Comparison of ENCODE assay signal across 20 cellular contexts in the genomic region with DNA sequence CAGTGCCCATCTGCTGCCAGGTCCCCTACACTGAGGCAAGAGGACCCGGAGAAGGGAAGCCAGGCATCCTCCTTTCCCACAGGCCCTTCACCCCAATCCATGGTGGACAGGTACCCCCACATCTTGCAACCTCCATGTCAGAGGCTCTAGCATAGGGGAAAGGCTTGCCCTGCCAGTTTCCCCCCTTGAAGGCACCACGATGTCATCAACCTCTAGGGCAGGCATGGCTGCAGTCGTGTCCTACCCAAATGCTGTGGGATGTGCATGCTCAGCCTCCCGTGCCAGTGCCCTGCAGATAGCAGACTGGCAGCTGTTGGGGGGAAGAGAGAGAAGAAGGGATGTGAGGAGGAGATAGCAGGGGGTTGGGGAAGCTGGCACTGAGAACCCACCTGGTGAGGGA.
A peak's percentile ranks its signal among the peaks of the same experiment; 100 is the strongest.
DNase-seq lines count a peak whose midpoint lies in the region; ATAC-seq and TF ChIP-seq lines count a peak whose summit lies in the region.
"Had no signal": no experiment of that assay in that cellular context is flagged by ENCODE, and none has a peak within 500 bp of the region (broad histone marks: within the 10 kb centered on the region; RNA-seq: fewer than 3 reads in every experiment).

No MANE protein-coding gene starts in this region.

- no peaks in the 10 kb centered on the region for H3K9me3 Mint-ChIP-seq in GM23338
- H3K9me3 Mint-ChIP-seq in progenitor cell of endocrine pancreas (ENCODE audit: low read depth) = no peaks in the 10 kb centered on the region
- no peaks in the 10 kb centered on the region for H3K9me3 Mint-ChIP-seq in Calu3 (ENCODE audit: low read depth, unreplicated experiment)

- ATAC-seq in GM23338 (no peak), mucosa of descending colon (no peak)
- ATAC-seq: Panc1 had no signal

- no peak overlapping the region for H3K27ac Mint-ChIP-seq in GM23338
- H3K27ac Mint-ChIP-seq in progenitor cell of endocrine pancreas = peak overlapping the region; percentile 96
- no peak overlapping the region for H3K27ac Mint-ChIP-seq in Calu3 (ENCODE audit: unreplicated experiment)
- H3K27ac Mint-ChIP-seq: IgD-negative memory B cell had no signal

- H3K4me3 ChIP-seq in GM23338 = no peak overlapping the region
- H3K4me3 ChIP-seq in mucosa of descending colon = no peak overlapping the region
- H3K4me3 ChIP-seq: SJSA1 had no signal

- H3K36me3 ChIP-seq in GM23338 (ENCODE audit: insufficient read depth) (no peaks in the 10 kb centered on the region), mucosa of descending colon (ENCODE audit: low read depth) (no peaks in the 10 kb centered on the region)
- H3K36me3 ChIP-seq: SJSA1 had no signal

- peaks cover 13% of the 10 kb centered on the region; the same call in 1 of the 2 replicates for H3K27me3 ChIP-seq in GM23338 (ENCODE audit: insufficient read depth)
- H3K27me3 ChIP-seq: SJSA1 had no signal

- intact Hi-C loops in Calu3 (cut with micrococcal nuclease; ENCODE audit: unreplicated experiment) (no loop called here), mucosa of descending colon (cut with DNase I, micrococcal nuclease) (no loop called here)

- H3K4me2 ChIP-seq in GM23338 = peak overlapping the region; percentile 75

- no peaks in the 10 kb centered on the region for H4K20me1 ChIP-seq in GM23338 (replicated peaks; ENCODE audit: insufficient read depth)

- no peak overlapping the region for H3K27ac ChIP-seq in GM23338 (ENCODE audit: low read depth)
- H3K27ac ChIP-seq: C4-2B, SJSA1 had no signal

- DNase-seq in GM23338 (ENCODE audit: low spot score) = no peak
- DNase-seq in HUDEP-2 (lab: John Stamatoyannopoulos, UW; ENCODE audit: unreplicated experiment in 76 of 76) = peak in 59 of 76 experiments; percentile 36 to 93 (median 85)
- peak; percentile 30 to 81 for DNase-seq in erythroblast (lab: John Stamatoyannopoulos, UW)
- no peak for DNase-seq in progenitor cell of endocrine pancreas (ENCODE audit: low spot score, unreplicated experiment)
- DNase-seq in Calu3 = no peak
- no peak for DNase-seq in mucosa of descending colon
- DNase-seq in NCI-H774 (lab: John Stamatoyannopoulos, UW) = no peak
- DNase-seq: ACHN, DMS 273 treated with DMSO at 0.1 percent for 48 hours, GDM1, Karpas-422, NCI-H1417 treated with DMSO at 0.1 percent for 48 hours, NCI-H187 treated with DMSO at 0.1 percent for 48 hours, NCI-H446, NCI-H526 treated with DMSO at 0.1 percent for 48 hours, SW 1271 had no signal

- no peak for TF ChIP-seq CTCF in GM23338 (conservative IDR thresholded peaks at IDR 0.05; ENCODE audit: low read depth in 2 of 2)
- TF ChIP-seq CTCF in progenitor cell of endocrine pancreas (IDR thresholded peaks at IDR 0.05; ENCODE audit: unreplicated experiment) = no peak
- TF ChIP-seq CTCF in Calu3 (IDR thresholded peaks at IDR 0.05; ENCODE audit: unreplicated experiment) = no peak
- no peak for TF ChIP-seq CTCF in mucosa of descending colon (IDR thresholded peaks at IDR 0.05)

- H3K4me1 ChIP-seq in GM23338 (ENCODE audit: insufficient read depth) (peaks cover 31% of the 10 kb centered on the region), mucosa of descending colon (ENCODE audit: low read depth) (no peaks in the 10 kb centered on the region)

- TF ChIP-seq POLR2A in erythroblast (IDR thresholded peaks at IDR 0.05; ENCODE audit: low read length) = no peak

- H3K79me2 ChIP-seq in GM23338 (replicated peaks; ENCODE audit: insufficient read depth) = no peaks in the 10 kb centered on the region

- no peaks in the 10 kb centered on the region for H3K9me2 ChIP-seq in GM23338 (ENCODE audit: insufficient read depth)

- H3K4me1 Mint-ChIP-seq in GM23338 = peaks cover 37% of the 10 kb centered on the region
- H3K4me1 Mint-ChIP-seq in progenitor cell of endocrine pancreas (ENCODE audit: low read depth) = peaks cover 46% of the 10 kb centered on the region
- H3K4me1 Mint-ChIP-seq in Calu3 (ENCODE audit: low read depth, unreplicated experiment) = no peaks in the 10 kb centered on the region
- H3K4me1 Mint-ChIP-seq: IgD-negative memory B cell had no signal

- H2AFZ ChIP-seq in GM23338 = peak overlapping the region; percentile 98

- H3K27me3 Mint-ChIP-seq in GM23338 (ENCODE audit: insufficient read depth, low read depth, poor library complexity) = peaks cover 11% of the 10 kb centered on the region
- H3K27me3 Mint-ChIP-seq in progenitor cell of endocrine pancreas = no peaks in the 10 kb centered on the region
- H3K27me3 Mint-ChIP-seq in Calu3 (ENCODE audit: unreplicated experiment) = peaks cover 55% of the 10 kb centered on the region

- CTCF ChIA-PET in Calu3 (lab: Charles Lee) = interaction anchor here (0.7 kb wide), 1 partner anchor 199 kb away, joined by 3 read pairs; no protein-coding TSS in a partner anchor

- no peaks in the 10 kb centered on the region for H3K9me3 ChIP-seq in mucosa of descending colon
- H3K9me3 ChIP-seq: SJSA1 had no signal

- no TSS peak for BruUV-seq in Calu3 (replicated peaks; lab: Mats Ljungman, UMichigan)

- H3K4me3 Mint-ChIP-seq in GM23338 = no peak overlapping the region
- H3K4me3 Mint-ChIP-seq in progenitor cell of endocrine pancreas (ENCODE audit: low read depth) = no peak overlapping the region
- H3K4me3 Mint-ChIP-seq in Calu3 (ENCODE audit: low read depth, unreplicated experiment) = no peak overlapping the region

- no peaks in the 10 kb centered on the region for H3F3A ChIP-seq in GM23338 (replicated peaks; ENCODE audit: low read depth)

- H3K36me3 Mint-ChIP-seq in GM23338 (ENCODE audit: low read depth) = no peaks in the 10 kb centered on the region
- H3K36me3 Mint-ChIP-seq in progenitor cell of endocrine pancreas (ENCODE audit: insufficient read depth) = no peaks in the 10 kb centered on the region
- H3K36me3 Mint-ChIP-seq in Calu3 (ENCODE audit: insufficient read depth, unreplicated experiment) = peaks cover 5% of the 10 kb centered on the region
- H3K36me3 Mint-ChIP-seq: IgD-negative memory B cell had no signal

TF ChIP-seq in GM23338, 12 proteins besides CTCF, POLR2A, EP300 and RAD21:
- TF ChIP-seq NANOG (IDR thresholded peaks at IDR 0.05; ENCODE audit: borderline replicate concordance) = no peak
- TF ChIP-seq POLR2AphosphoS5 (IDR thresholded peaks at IDR 0.05; ENCODE audit: low read depth) = no peak
- TF ChIP-seq STAT1 (IDR thresholded peaks at IDR 0.05; ENCODE audit: unreplicated experiment) = no peak
- TF ChIP-seq JUNB (IDR thresholded peaks at IDR 0.05; ENCODE audit: unreplicated experiment) = no peak
TF ChIP-seq in GM23338: peak in this region for 0.

Comparison
In these comparisons a context has a peak if more than half of its experiments do, and no peak if none do; other contexts are left out.
1. DNase-seq: peak in HUDEP-2 (59 of 76) and erythroblast (2 of 2); none in GM23338 (single experiment), progenitor cell of endocrine pancreas (single experiment), Calu3 (single experiment), mucosa of descending colon (0 of 3) and NCI-H774 (single experiment).